12 cellular contexts compared by ENCODE assay signal in the genomic region with DNA sequence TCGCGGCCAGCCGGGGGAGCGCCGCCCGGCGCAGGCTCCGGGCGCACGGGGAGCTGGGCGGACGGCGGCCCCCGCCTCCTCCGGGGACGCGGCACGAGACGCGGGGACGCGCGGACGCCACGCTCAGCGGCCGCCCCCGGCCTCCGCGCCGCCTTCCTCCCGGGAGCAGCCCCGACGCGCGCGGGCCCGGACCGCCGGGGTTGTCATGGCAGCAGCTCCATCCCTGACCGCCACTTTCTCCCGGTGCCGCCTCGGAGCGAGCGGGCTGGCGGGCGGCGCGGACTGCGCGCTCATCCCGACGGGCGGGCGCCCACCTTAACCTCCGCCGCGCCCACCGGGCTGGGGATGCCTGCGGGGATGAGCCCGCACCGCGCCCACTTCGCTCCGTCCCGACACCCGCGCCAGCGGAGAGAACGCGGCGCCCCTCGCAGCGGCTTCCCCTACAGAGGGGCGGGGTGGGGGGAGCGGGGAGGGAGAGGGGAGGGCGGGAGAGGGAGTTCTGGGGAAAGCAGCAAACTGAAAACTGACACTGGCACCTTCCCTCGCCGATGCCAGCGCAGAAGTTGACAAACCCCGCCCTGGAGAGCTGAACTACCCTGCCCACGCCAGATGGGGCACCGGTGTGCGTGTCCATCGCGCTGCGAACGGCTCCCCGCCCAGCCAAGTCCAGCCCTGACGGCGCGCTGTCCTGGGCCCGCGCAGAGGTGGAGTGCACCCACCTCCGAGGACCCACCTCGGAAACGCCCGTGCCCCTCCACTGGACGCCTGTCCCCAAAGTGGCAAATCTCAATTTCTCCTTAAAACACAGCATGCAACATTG.
DNase-seq lines count a peak whose midpoint lies in the region; ATAC-seq, FAIRE-seq and TF ChIP-seq lines count a peak whose summit lies in the region.
"Had no signal": no experiment of that assay in that cellular context is flagged by ENCODE, and none has a peak within 500 bp of the region (broad histone marks: within the 10 kb centered on the region; RNA-seq: fewer than 3 reads in every experiment).

No MANE protein-coding gene starts in this region.

- H3K27me3 ChIP-seq in HUES48 (ENCODE audit: control insufficient read depth, insufficient read depth, low read length) (peaks cover 41% of the 10 kb centered on the region), H1 (replicated peaks in 1 of 4; ENCODE audit: control insufficient read depth in 3 of 4, extremely low read depth in 1 of 4, insufficient read depth in 3 of 4, low read length in 3 of 4) (peaks cover 0 to 33% (median 26%) of the 10 kb centered on the region in 4 experiments; a peak in 6 of 7 replicates), neural cell (ENCODE audit: insufficient read depth, low read depth, low read length) (peaks cover 19% of the 10 kb centered on the region), thyroid gland (no peaks in the 10 kb centered on the region)
- H3K27me3 ChIP-seq in CD8-positive, alpha-beta T cell (ENCODE audit: insufficient read depth, low read length): peaks cover 7% of the 10 kb centered on the region

- H3F3A ChIP-seq in neural cell (ENCODE audit: insufficient read depth, low read length, poor library complexity, severe bottlenecking): no peaks in the 10 kb centered on the region

- peak overlapping the region; percentile 26; the same call in 1 of the 2 replicates for H4K8ac ChIP-seq in H1 (ENCODE audit: extremely low read depth, insufficient read depth, low read length)

- peaks cover 27% of the 10 kb centered on the region for H3K27me3 Mint-ChIP-seq in CD8-positive, alpha-beta T cell (ENCODE audit: low read depth)

- DNase-seq in AG10803 (ENCODE audit: low read depth) (peak; percentile 27), H1 (ENCODE audit: low read depth in 1 of 2, low spot score in 2 of 2) (peak in 1 of 2 experiments; percentile 72), thyroid gland (no peak)
- no peak for DNase-seq in CD8-positive, alpha-beta T cell
- no peak for DNase-seq in activated naive CD4-positive, alpha-beta T cell treated with Interleukin-2 at 50 U/mL for 16 hours
- DNase-seq: activated T-cell treated with anti-CD3 and anti-CD28 coated beads, Interleukin-2, amount 50 U/mL, for 48 hours; GDM1; NCI-H1436 treated with DMSO at 0.1 percent for 48 hours had no signal

- no peak for ATAC-seq in CD8-positive, alpha-beta T cell
- no peak for ATAC-seq in GM19328 (IDR thresholded peaks at IDR 0.05; ENCODE audit: unreplicated experiment)

- 1% methylated on average over 89 of the region's 100 CpGs; no CpG with 5 or more reads in 1 of the 2 experiments for WGBS in H1 (ENCODE audit: extremely low coverage in 1 of 2, insufficient coverage in 1 of 2, insufficient read length in 1 of 2, insufficient replicate concordance in 2 of 2, low coverage in 1 of 2, low lambda C conversion rate in 2 of 2, missing lambda C conversion rate in 1 of 2), 2 experiments
- WGBS in thyroid gland, 2 donors: 0 to 3% methylated on average over 1 to 8 of the region's 100 CpGs

- H3K36me3 Mint-ChIP-seq in CD8-positive, alpha-beta T cell: no peaks in the 10 kb centered on the region

- TF ChIP-seq POLR2A in H1 (IDR thresholded peaks at IDR 0.05; ENCODE audit: control extremely low read depth in 1 of 2, low read depth in 2 of 2, low read length in 2 of 2): no peak
- TF ChIP-seq POLR2A in thyroid gland (IDR thresholded peaks at IDR 0.05): no peak

- H3K27ac Mint-ChIP-seq in CD8-positive, alpha-beta T cell: no peak overlapping the region

- H4K91ac ChIP-seq in H1 (replicated peaks; ENCODE audit: insufficient read length, low read length): no peak overlapping the region

- H3K4me1 Mint-ChIP-seq in CD8-positive, alpha-beta T cell (ENCODE audit: low read depth): peaks cover 3% of the 10 kb centered on the region

- H3K4me3 ChIP-seq in AG10803 (ENCODE audit: low read length) (peak overlapping the region; percentile 57), HUES48 (ENCODE audit: low read depth, low read length) (peak overlapping the region; percentile 85), H1 (ENCODE audit: extremely low read depth in 1 of 4, insufficient read depth in 2 of 4, low read depth in 3 of 4, low read length in 4 of 4) (peak overlapping the region; percentile 51 to 76 (median 70)), neural cell (ENCODE audit: low read length) (peak overlapping the region; percentile 69), thyroid gland (replicated peaks in 1 of 3) (no peak overlapping the region)
- no peak overlapping the region for H3K4me3 ChIP-seq in CD8-positive, alpha-beta T cell (ENCODE audit: low read depth, low read length)

- TF ChIP-seq EP300 in H1 (IDR thresholded peaks at IDR 0.05; ENCODE audit: borderline replicate concordance in 1 of 2, low read depth in 2 of 2, low read length in 2 of 2): no peak
- peak; percentile 17 for TF ChIP-seq EP300 in neural cell (conservative IDR thresholded peaks at IDR 0.05; ENCODE audit: poor library complexity, severe bottlenecking)

- H3K9ac ChIP-seq in HUES48 (ENCODE audit: low read depth, low read length) (no peak overlapping the region), H1 (replicated peaks in 1 of 4; ENCODE audit: extremely low read depth in 1 of 4, low read depth in 3 of 4, low read length in 3 of 4) (no peak overlapping the region; a peak in 1 of 7 replicates), neural cell (ENCODE audit: low read length) (peak overlapping the region; percentile 54)

- H3K9me2 ChIP-seq in neural cell (ENCODE audit: insufficient read depth, low read length): no peaks in the 10 kb centered on the region

- H4K20me1 ChIP-seq in H1 (replicated peaks in 1 of 2; ENCODE audit: control insufficient read depth in 1 of 2, insufficient read depth in 2 of 2, low read length in 2 of 2) (peaks cover 0 to 3% of the 10 kb centered on the region in 2 experiments), neural cell (ENCODE audit: insufficient read depth) (no peaks in the 10 kb centered on the region)

- H3K9me3 ChIP-seq in HUES48 (ENCODE audit: control insufficient read depth, insufficient read depth, low read length) (no peaks in the 10 kb centered on the region), H1 (ENCODE audit: insufficient read depth in 2 of 2, low read depth in 1 of 2, low read length in 1 of 2) (no peaks in the 10 kb centered on the region), neural cell (ENCODE audit: low read length) (no peaks in the 10 kb centered on the region), thyroid gland (no peaks in the 10 kb centered on the region)
- no peaks in the 10 kb centered on the region for H3K9me3 ChIP-seq in CD8-positive, alpha-beta T cell (ENCODE audit: low read length)

- no peak overlapping the region for H3K14ac ChIP-seq in H1 (ENCODE audit: insufficient read length)

- H2BK15ac ChIP-seq in H1 (ENCODE audit: low read length): no peak overlapping the region

- peak overlapping the region; percentile 98 to 100 for H3K4me2 ChIP-seq in H1 (ENCODE audit: insufficient read depth in 1 of 2, low read depth in 2 of 2, low read length in 2 of 2)
- H3K4me2 ChIP-seq in neural cell (ENCODE audit: low read length): no peak overlapping the region

- no peak overlapping the region for H3K4me3 Mint-ChIP-seq in CD8-positive, alpha-beta T cell

- no peaks in the 10 kb centered on the region for H3K79me2 ChIP-seq in H1 (ENCODE audit: control insufficient read depth in 1 of 2, insufficient read depth in 2 of 2, low read length in 2 of 2)
- no peaks in the 10 kb centered on the region for H3K79me2 ChIP-seq in neural cell (replicated peaks; ENCODE audit: insufficient read depth, low read length)

- TF ChIP-seq RAD21 in H1 (IDR thresholded peaks at IDR 0.05 in 1 of 2, conservative IDR thresholded peaks at IDR 0.05 in 1 of 2; ENCODE audit: low read depth in 2 of 2, low read length in 2 of 2) (no peak), neural cell (conservative IDR thresholded peaks at IDR 0.05) (no peak)

- no peak overlapping the region for H3K4ac ChIP-seq in H1 (replicated peaks; ENCODE audit: insufficient read length, low read depth, low read length)

- no peak overlapping the region for H2AK5ac ChIP-seq in H1 (ENCODE audit: low read depth, low read length)

- H4K5ac ChIP-seq in H1 (ENCODE audit: insufficient read length, low read depth, low read length): no peak overlapping the region

- H3K36me3 ChIP-seq in HUES48 (ENCODE audit: control insufficient read depth, insufficient read depth, low read length) (no peaks in the 10 kb centered on the region), H1 (ENCODE audit: control insufficient read depth in 2 of 4, insufficient read depth in 4 of 4, low read length in 3 of 4) (no peaks in the 10 kb centered on the region), neural cell (ENCODE audit: insufficient read depth, low read length) (no peaks in the 10 kb centered on the region), thyroid gland (no peaks in the 10 kb centered on the region)
- no peaks in the 10 kb centered on the region for H3K36me3 ChIP-seq in CD8-positive, alpha-beta T cell (ENCODE audit: insufficient read depth, low read length)

- peaks cover 14% of the 10 kb centered on the region; the same call in 1 of the 2 replicates for H3K23me2 ChIP-seq in H1 (ENCODE audit: low read depth, low read length)

- FAIRE-seq in H1 (lab: Jason Lieb, UNC): no peak
- FAIRE-seq: endometrium had no signal

- intact Hi-C loops in CD8-positive, alpha-beta T cell (cut with DNase I, micrococcal nuclease): loop anchor here (5.0 kb wide), 4 partner anchors 472 to 1247 kb away; no protein-coding TSS in a partner anchor
- intact Hi-C loops in thyroid gland (cut with DNase I): no loop called here

- no peak overlapping the region for H3K23ac ChIP-seq in H1 (ENCODE audit: insufficient read length)

- CTCF ChIA-PET in H1 (lab: Charles Lee; ENCODE audit: partially characterized antibody): interaction anchor here (0.8 to 9.7 kb wide), 33 partner anchors 8 to 537 kb away, joined by 3 to 131 read pairs (median 3); no protein-coding TSS in a partner anchor
- CTCF ChIA-PET in CD8-positive, alpha-beta T cell (lab: Charles Lee): no interaction called here

- no peak overlapping the region for H2BK5ac ChIP-seq in H1 (ENCODE audit: low read depth, low read length)

- TF ChIP-seq CTCF in AG10803 (conservative IDR thresholded peaks at IDR 0.05; ENCODE audit: low read length): 0 out of 2 replicates have a peak, but pooled peaks have one; percentile 14
- TF ChIP-seq CTCF in H1 (IDR thresholded peaks at IDR 0.05; ENCODE audit: control extremely low read depth in 1 of 3, insufficient read depth in 1 of 3, low read depth in 1 of 3, low read length in 3 of 3): no peak
- TF ChIP-seq CTCF in neural cell (IDR thresholded peaks at IDR 0.05; ENCODE audit: poor library complexity, severe bottlenecking): peak; percentile 30
- no peak for TF ChIP-seq CTCF in CD8-positive, alpha-beta T cell (IDR thresholded peaks at IDR 0.05)
- TF ChIP-seq CTCF in thyroid gland (IDR thresholded peaks at IDR 0.05): no peak

- H3K79me1 ChIP-seq in H1 (ENCODE audit: low read depth, low read length): no peaks in the 10 kb centered on the region

- peaks cover 7% of the 10 kb centered on the region; the same call in 1 of the 2 replicates for H3K4me1 ChIP-seq in HUES48 (ENCODE audit: control insufficient read depth, insufficient read depth, low read length)
- peaks cover 0 to 4% (median 3%) of the 10 kb centered on the region in 4 experiments; a peak in 4 of 7 replicates for H3K4me1 ChIP-seq in H1 (replicated peaks in 1 of 4; ENCODE audit: control insufficient read depth in 3 of 4, insufficient read depth in 4 of 4, low read length in 3 of 4)
- H3K4me1 ChIP-seq in CD8-positive, alpha-beta T cell (ENCODE audit: insufficient read depth, low read length): no peaks in the 10 kb centered on the region
- peaks cover 0 to 6% of the 10 kb centered on the region in 2 donors for H3K4me1 ChIP-seq in thyroid gland

- no peak overlapping the region for H3K56ac ChIP-seq in H1 (replicated peaks; ENCODE audit: insufficient read length, low read depth, low read length)

- no peak overlapping the region for H2BK12ac ChIP-seq in H1 (ENCODE audit: low read depth, low read length)

- POLR2A ChIA-PET in H1 (lab: Charles Lee; ENCODE audit: partially characterized antibody): interaction anchor here (0.7 kb wide), 1 partner anchor 588 kb away, joined by 3 read pairs; the partner anchor contains the start of gene OPCML
- POLR2A ChIA-PET in CD8-positive, alpha-beta T cell (lab: Charles Lee): no interaction called here

- H2BK120ac ChIP-seq in H1 (replicated peaks; ENCODE audit: low read depth, low read length): no peak overlapping the region

- H3K18ac ChIP-seq in H1 (ENCODE audit: extremely low read depth, low read length): no peak overlapping the region

- H3K9me3 Mint-ChIP-seq in CD8-positive, alpha-beta T cell: no peaks in the 10 kb centered on the region

- no peak overlapping the region for H3K27ac ChIP-seq in HUES48 (ENCODE audit: low read depth, low read length)
- no peak overlapping the region for H3K27ac ChIP-seq in H1 (ENCODE audit: low read depth, low read length)
- no peak overlapping the region for H3K27ac ChIP-seq in neural cell (ENCODE audit: low read length)
- no peak overlapping the region for H3K27ac ChIP-seq in CD8-positive, alpha-beta T cell (ENCODE audit: low read depth, low read length)
- no peak overlapping the region for H3K27ac ChIP-seq in thyroid gland

- peak overlapping the region; percentile 42; the same call in 1 of the 2 replicates for H2AFZ ChIP-seq in H1 (ENCODE audit: low read length)
- H2AFZ ChIP-seq in neural cell (ENCODE audit: low read depth, low read length): no peak overlapping the region

- H2BK20ac ChIP-seq in H1 (ENCODE audit: low read length): no peak overlapping the region

Comparison
In these comparisons a context has a peak if more than half of its experiments do, and no peak if none do; other contexts are left out.
1. H3K4me3 ChIP-seq: peak in AG10803 (single experiment), HUES48 (single experiment), H1 (4 of 4) and neural cell (single experiment); none in CD8-positive, alpha-beta T cell (single experiment) and thyroid gland (0 of 3).
2. CTCF ChIP-seq: peak in AG10803 (single experiment) and neural cell (single experiment); none in H1 (0 of 3), CD8-positive, alpha-beta T cell (single experiment) and thyroid gland (0 of 6).